14 cellular contexts compared by ENCODE assay signal in genomic region chr5:76325326-76325725, GRCh38.
DNase-seq lines count a peak whose midpoint lies in the region; ATAC-seq and TF ChIP-seq lines count a peak whose summit lies in the region.
"Had no signal": no experiment of that assay in that cellular context is flagged by ENCODE, and none has a peak within 500 bp of the region (broad histone marks: within the 10 kb centered on the region; RNA-seq: fewer than 3 reads in every experiment).

No MANE protein-coding gene starts in this region.

- peak overlapping the region; percentile 77 for H3K4me3 Mint-ChIP-seq in activated T-helper 17 cell treated with anti-CD3 and anti-CD28 coated beads, Interleukin-2, amount 50 U/mL, for 72 hours

- no peak for ATAC-seq in activated T-helper 17 cell treated with anti-CD3 and anti-CD28 coated beads, Interleukin-2, amount 50 U/mL, for 72 hours (replicated peaks)
- ATAC-seq in mucosa of descending colon (peak; percentile 27), gastrocnemius medialis (no peak)

- no peak for TF ChIP-seq CTCF in mucosa of descending colon (IDR thresholded peaks at IDR 0.05)
- TF ChIP-seq CTCF in gastrocnemius medialis (IDR thresholded peaks at IDR 0.05 in 4 of 5, conservative IDR thresholded peaks at IDR 0.05 in 1 of 5) = no peak
- no peak for TF ChIP-seq CTCF in stomach (IDR thresholded peaks at IDR 0.05)

- H3K27ac Mint-ChIP-seq in activated T-helper 17 cell treated with anti-CD3 and anti-CD28 coated beads, Interleukin-2, amount 50 U/mL, for 72 hours = peak overlapping the region; percentile 86

- in situ Hi-C loops in gastrocnemius medialis (cut with MboI; ENCODE audit: low sequenced_read_pairs in 4 of 4) = no loop called here

- no peaks in the 10 kb centered on the region for H3K36me3 Mint-ChIP-seq in activated T-helper 17 cell treated with anti-CD3 and anti-CD28 coated beads, Interleukin-2, amount 50 U/mL, for 72 hours (ENCODE audit: low read depth)

- peak overlapping the region in 10 of 11 experiments; percentile 38 to 76 (median 64); a peak in 18 of 22 replicates for H3K9ac ChIP-seq in BLaER1 treated with 17β-estradiol and CSF1 and Interleukin-3, amounts not matched to agents 10 nM and 100 nM
- H3K9ac ChIP-seq: GM23248 had no signal

- H3K27me3 ChIP-seq in BLaER1 treated with 17β-estradiol and CSF1 and Interleukin-3, amounts not matched to agents 10 nM and 100 nM = no peaks in the 10 kb centered on the region
- H3K27me3 ChIP-seq in gastrocnemius medialis (no peaks in the 10 kb centered on the region), stomach (no peaks in the 10 kb centered on the region)
- H3K27me3 ChIP-seq: right atrium auricular region had no signal

- peaks cover 38% of the 10 kb centered on the region for H3K4me1 Mint-ChIP-seq in activated T-helper 17 cell treated with anti-CD3 and anti-CD28 coated beads, Interleukin-2, amount 50 U/mL, for 72 hours

- no peaks in the 10 kb centered on the region for H3K27me3 Mint-ChIP-seq in activated T-helper 17 cell treated with anti-CD3 and anti-CD28 coated beads, Interleukin-2, amount 50 U/mL, for 72 hours

- DNase-seq in ELF-1 (ENCODE audit: low read depth, low spot score) (peak; percentile 42), mucosa of descending colon (no peak), NCI-H187 treated with DMSO at 0.1 percent for 48 hours (lab: John Stamatoyannopoulos, UW) (no peak), gastrocnemius medialis (no peak), OCI-M2 (lab: John Stamatoyannopoulos, UW; ENCODE audit: unreplicated experiment) (no peak), stomach (no peak)
- DNase-seq: GM23248, KBM-7, NCI-H187, NCI-H526 treated with DMSO at 0.1 percent for 48 hours, T-helper 9 cell had no signal

- H3K4me2 ChIP-seq in BLaER1 treated with 17β-estradiol and CSF1 and Interleukin-3, amounts not matched to agents 10 nM and 100 nM = peak overlapping the region; percentile 73 to 90 (median 83)

- no peaks in the 10 kb centered on the region for H3K9me3 Mint-ChIP-seq in activated T-helper 17 cell treated with anti-CD3 and anti-CD28 coated beads, Interleukin-2, amount 50 U/mL, for 72 hours

- peaks cover 34 to 59% (median 40%) of the 10 kb centered on the region in 10 experiments for H3K4me1 ChIP-seq in BLaER1 treated with 17β-estradiol and CSF1 and Interleukin-3, amounts not matched to agents 10 nM and 100 nM
- H3K4me1 ChIP-seq in mucosa of descending colon (ENCODE audit: low read depth) (peaks cover 15% of the 10 kb centered on the region), gastrocnemius medialis (peaks cover 0 to 8% of the 10 kb centered on the region in 2 donors), stomach (peaks cover 0 to 27% (median 11%) of the 10 kb centered on the region in 4 donors)

- 44 to 58% (median 52%) methylated on average over 7 of the region's 7 CpGs for WGBS in stomach, 5 donors

- TF ChIP-seq POLR2A in gastrocnemius medialis (IDR thresholded peaks at IDR 0.05) (no peak), stomach (IDR thresholded peaks at IDR 0.05) (no peak)

- no peak for TF ChIP-seq EP300 in stomach (IDR thresholded peaks at IDR 0.05)

- H4K20me1 ChIP-seq in BLaER1 treated with 17β-estradiol and CSF1 and Interleukin-3, amounts not matched to agents 10 nM and 100 nM = no peaks in the 10 kb centered on the region

- peak overlapping the region in 7 of 10 experiments; percentile 15 to 43 (median 19); a peak in 7 of 20 replicates for H3K4me3 ChIP-seq in BLaER1 treated with 17β-estradiol and CSF1 and Interleukin-3, amounts not matched to agents 10 nM and 100 nM
- H3K4me3 ChIP-seq in mucosa of descending colon (no peak overlapping the region), gastrocnemius medialis (no peak overlapping the region), stomach (no peak overlapping the region)
- H3K4me3 ChIP-seq: GM23248, right atrium auricular region had no signal

- H3K27ac ChIP-seq in BLaER1 treated with 17β-estradiol and CSF1 and Interleukin-3, amounts not matched to agents 10 nM and 100 nM = peak overlapping the region; percentile 23 to 85 (median 74); a peak in 19 of 22 replicates
- H3K27ac ChIP-seq in gastrocnemius medialis = no peak overlapping the region
- peak overlapping the region in 2 of 5 donors; percentile 17 to 47 for H3K27ac ChIP-seq in stomach
- H3K27ac ChIP-seq: GM23248, right atrium auricular region had no signal

- H3K36me3 ChIP-seq in BLaER1 treated with 17β-estradiol and CSF1 and Interleukin-3, amounts not matched to agents 10 nM and 100 nM = no peaks in the 10 kb centered on the region
- no peaks in the 10 kb centered on the region for H3K36me3 ChIP-seq in mucosa of descending colon (ENCODE audit: low read depth)
- H3K36me3 ChIP-seq in gastrocnemius medialis = no peaks in the 10 kb centered on the region
- no peaks in the 10 kb centered on the region for H3K36me3 ChIP-seq in stomach
- H3K36me3 ChIP-seq: right atrium auricular region had no signal

- peaks cover 0 to 13% (median 9%) of the 10 kb centered on the region in 11 experiments; a peak in 10 of 22 replicates for H3K9me3 ChIP-seq in BLaER1 treated with 17β-estradiol and CSF1 and Interleukin-3, amounts not matched to agents 10 nM and 100 nM (replicated peaks in 1 of 11)
- H3K9me3 ChIP-seq in mucosa of descending colon (peaks cover 3% of the 10 kb centered on the region), gastrocnemius medialis (no peaks in the 10 kb centered on the region), stomach (peaks cover 0 to 7% (median 0%) of the 10 kb centered on the region in 4 donors)
- H3K9me3 ChIP-seq: right atrium auricular region had no signal

- intact Hi-C loops in mucosa of descending colon (cut with DNase I, micrococcal nuclease) (no loop called here), gastrocnemius medialis (cut with DNase I; ENCODE audit: low total_unique reads) (no loop called here), stomach (cut with DNase I; ENCODE audit: low total_unique reads) (no loop called here)

Comparison
In these comparisons a context has a peak if more than half of its experiments do, and no peak if none do; other contexts are left out.
1. H3K27ac ChIP-seq: peak in BLaER1 treated with 17β-estradiol and CSF1 and Interleukin-3, amounts not matched to agents 10 nM and 100 nM (11 of 11); none in gastrocnemius medialis (0 of 4).
2. H3K4me3 ChIP-seq: peak in BLaER1 treated with 17β-estradiol and CSF1 and Interleukin-3, amounts not matched to agents 10 nM and 100 nM (7 of 10); none in mucosa of descending colon (single experiment), gastrocnemius medialis (0 of 4) and stomach (0 of 4).